ENCODE assay signal across 1 cellular context in the genomic region with DNA sequence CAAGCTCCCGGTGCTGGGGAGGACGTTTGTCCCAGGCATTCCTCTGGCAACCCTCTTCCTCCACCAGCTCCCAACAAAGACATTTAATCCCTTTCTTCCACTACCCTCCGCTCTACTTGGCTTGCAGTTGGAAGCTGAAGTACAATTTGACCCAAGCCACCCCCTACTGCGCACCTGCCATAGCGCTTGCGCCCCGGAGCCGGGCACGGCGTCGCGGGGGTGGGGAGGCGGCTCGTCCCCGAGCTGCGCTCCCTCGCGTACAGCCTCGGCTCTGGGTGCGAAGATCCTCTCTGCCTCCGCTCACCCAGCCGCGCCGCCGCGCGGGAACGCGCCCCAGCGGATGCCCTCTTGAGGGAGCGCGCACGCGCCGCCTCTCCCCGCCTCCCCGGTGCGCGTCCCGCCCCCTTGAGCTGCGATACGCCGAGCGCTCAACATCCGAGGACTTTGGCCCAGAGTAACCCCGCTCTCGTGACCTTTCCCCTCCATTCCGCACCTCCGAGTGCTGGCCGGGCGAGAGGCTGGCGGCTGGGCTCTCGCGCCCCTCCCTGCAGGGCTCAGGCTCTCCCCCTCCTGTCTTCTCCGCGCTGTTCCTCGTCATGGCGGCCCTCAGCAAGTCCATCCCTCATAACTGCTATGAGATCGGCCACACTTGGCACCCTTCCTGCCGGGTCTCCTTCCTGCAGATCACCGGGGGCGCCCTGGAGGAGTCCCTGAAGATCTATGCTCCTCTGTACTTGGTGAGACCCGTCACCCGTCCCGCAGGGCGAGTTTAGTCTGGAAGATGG.
TF ChIP-seq lines count a peak whose summit lies in the region.

TSS of gene TMEM135 (plus strand) at position 485 of the 785 bp plus-strand sequence. CDS start at position 597, 112 bp downstream.

TF ChIP-seq in HEK293, 187 proteins besides CTCF, POLR2A, EP300 and RAD21 (continued from another document and continues in another):
- TF ChIP-seq ZNF473 (tag by site-specific recombination; IDR thresholded peaks at IDR 0.05) (no peak), ZNF350 (tag by site-specific recombination; IDR thresholded peaks at IDR 0.05) (no peak), ZNF561 (tag by site-specific recombination; IDR thresholded peaks at IDR 0.05; ENCODE audit: borderline replicate concordance) (peak; percentile 51), ZBTB6 (tag by site-specific recombination; IDR thresholded peaks at IDR 0.05) (peak; percentile 44; the same call in 1 of the 2 replicates), ZFP41 (tag by site-specific recombination; IDR thresholded peaks at IDR 0.05; ENCODE audit: borderline replicate concordance) (no peak), ZNF221 (tag by site-specific recombination; IDR thresholded peaks at IDR 0.05; ENCODE audit: borderline replicate concordance) (no peak), ZNF571 (tag by site-specific recombination; IDR thresholded peaks at IDR 0.05) (no peak), ZNF76 (tag by site-specific recombination; IDR thresholded peaks at IDR 0.05; ENCODE audit: borderline replicate concordance, low read depth) (peak; percentile 47; the same call in 1 of the 2 replicates), ZNF280D (tag by site-specific recombination; IDR thresholded peaks at IDR 0.05) (no peak), MEIS1 (CRISPR knock-in tag; IDR thresholded peaks at IDR 0.05; ENCODE audit: borderline replicate concordance) (no peak), GLI4 (tag by site-specific recombination; IDR thresholded peaks at IDR 0.05) (0 out of 2 replicates have a peak, but pooled peaks have one; percentile 17), FEZF1 (tag by site-specific recombination; IDR thresholded peaks at IDR 0.05) (no peak), ZBTB17 (tag by site-specific recombination; IDR thresholded peaks at IDR 0.05) (peak; percentile 86), ZNF596 (tag by site-specific recombination; IDR thresholded peaks at IDR 0.05) (no peak), ZSCAN30 (tag by site-specific recombination; IDR thresholded peaks at IDR 0.05) (peak; percentile 20), ZNF112 (tag by site-specific recombination; IDR thresholded peaks at IDR 0.05) (no peak), ZFP37 (tag by site-specific recombination; IDR thresholded peaks at IDR 0.05) (peak; percentile 15; the same call in 1 of the 2 replicates), ATF2 (tag by site-specific recombination; IDR thresholded peaks at IDR 0.05; ENCODE audit: low read depth) (no peak), ZNF133 (tag by site-specific recombination; IDR thresholded peaks at IDR 0.05) (no peak), ZBTB49 (tag by site-specific recombination; IDR thresholded peaks at IDR 0.05; ENCODE audit: low read depth) (no peak), ZNF174 (tag by site-specific recombination; IDR thresholded peaks at IDR 0.05) (no peak), ZNF280C (tag by site-specific recombination; IDR thresholded peaks at IDR 0.05) (no peak), ZNF837 (tag by site-specific recombination; IDR thresholded peaks at IDR 0.05) (no peak), ZNF132 (tag by site-specific recombination; IDR thresholded peaks at IDR 0.05; ENCODE audit: borderline replicate concordance) (no peak), ZNF302 (tag by site-specific recombination; IDR thresholded peaks at IDR 0.05; ENCODE audit: low read depth) (no peak), ZNF416 (tag by site-specific recombination; IDR thresholded peaks at IDR 0.05) (no peak), IKZF3 (tag by site-specific recombination; IDR thresholded peaks at IDR 0.05) (peak; percentile 36; the same call in 1 of the 2 replicates), ZNF214 (tag by site-specific recombination; IDR thresholded peaks at IDR 0.05; ENCODE audit: borderline replicate concordance) (no peak), ZNF701 (tag by site-specific recombination; IDR thresholded peaks at IDR 0.05) (no peak), ZBTB26 (tag by site-specific recombination; optimal IDR thresholded peaks at IDR 0.05) (peak; percentile 100), ZNF600 (tag by site-specific recombination; IDR thresholded peaks at IDR 0.05) (0 out of 2 replicates have a peak, but pooled peaks have one; percentile 23), ZNF398 (tag by site-specific recombination; IDR thresholded peaks at IDR 0.05) (peak; percentile 68; the same call in 1 of the 2 replicates), PRDM6 (tag by site-specific recombination; IDR thresholded peaks at IDR 0.05) (no peak), ZNF830 (tag by site-specific recombination; IDR thresholded peaks at IDR 0.05; ENCODE audit: low read depth) (no peak), ZNF501 (tag by site-specific recombination; IDR thresholded peaks at IDR 0.05) (no peak; the same call in 1 of the 2 replicates), ZNF140 (tag by site-specific recombination; IDR thresholded peaks at IDR 0.05) (no peak), ZSCAN23 (tag by site-specific recombination; IDR thresholded peaks at IDR 0.05) (no peak), ZSCAN18 (tag by site-specific recombination; IDR thresholded peaks at IDR 0.05) (no peak), OSR2 (tag by site-specific recombination; IDR thresholded peaks at IDR 0.05) (no peak)
